In the genomic region with DNA sequence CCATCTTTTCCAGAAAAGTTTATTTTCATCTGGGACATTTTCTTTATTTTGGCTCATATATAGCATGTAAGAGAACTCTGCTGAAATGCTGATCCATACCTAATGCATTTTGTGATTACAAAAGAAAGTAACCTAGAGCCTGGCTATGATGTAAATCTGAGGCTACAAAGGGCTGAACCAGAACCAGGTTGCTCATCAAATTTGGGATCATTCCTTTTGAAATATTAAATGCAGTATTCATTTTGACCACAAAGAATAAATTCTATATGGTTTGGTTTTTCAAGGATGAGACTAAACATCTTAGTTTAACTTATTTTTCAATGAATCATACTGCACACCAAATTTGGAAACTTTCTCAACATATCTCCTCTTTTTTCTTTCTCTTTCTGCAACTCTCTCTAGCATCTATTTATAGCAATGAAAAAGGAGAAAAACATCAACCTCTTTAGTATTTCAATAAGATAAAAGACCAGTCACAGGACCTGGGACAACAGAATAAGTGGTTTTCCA, we compare ENCODE assay signal across 21 cellular contexts. TPM values are rescaled to one million over a fixed set of nuclear protein-coding genes. Genes with fewer than 3 reads are reported as not detected.
DNase-seq lines count a peak whose midpoint lies in the region; ATAC-seq, FAIRE-seq and TF ChIP-seq lines count a peak whose summit lies in the region.
"Had no signal": no experiment of that assay in that cellular context is flagged by ENCODE, and none has a peak within 500 bp of the region (broad histone marks: within the 10 kb centered on the region; RNA-seq: fewer than 3 reads in every experiment).

No MANE protein-coding gene starts in this region.

- no peak for DNase-seq in A549 (ENCODE audit: low read depth in 1 of 2, low spot score in 1 of 2)
- DNase-seq in GM23248: peak; percentile 31
- DNase-seq in adipocyte (ENCODE audit: low read depth): peak; percentile 51
- DNase-seq in fibroblast of villous mesenchyme (ENCODE audit: low read depth): peak; percentile 22
- no peak for DNase-seq in NCI-H2081 (lab: John Stamatoyannopoulos, UW)
- DNase-seq in effector CD4-positive, alpha-beta T cell: no peak
- DNase-seq in foreskin keratinocyte: no peak
- no peak for DNase-seq in NCI-H748 (lab: John Stamatoyannopoulos, UW; ENCODE audit: unreplicated experiment)
- DNase-seq: C1 segment of cervical spinal cord; CD8-positive, alpha-beta memory T cell; DMS53; MM.1S; NCI-H1092 treated with DMSO at 0.1 percent for 48 hours; NCI-H146; NCI-H2029 treated with DMSO at 0.1 percent for 48 hours; NCI-H774; SHP77 had no signal

- peaks cover 81% of the 10 kb centered on the region for H3K4me1 ChIP-seq in A549
- H3K4me1 ChIP-seq in GM23248 (ENCODE audit: insufficient read depth): peaks cover 36% of the 10 kb centered on the region
- peaks cover 18% of the 10 kb centered on the region for H3K4me1 ChIP-seq in adipocyte (ENCODE audit: control insufficient read depth, insufficient read depth, low read length)
- H3K4me1 ChIP-seq in foreskin keratinocyte: peaks cover 22% of the 10 kb centered on the region
- H3K4me1 ChIP-seq: HAP-1 had no signal

- peak overlapping the region; percentile 21 to 58; a peak in 3 of 6 replicates for H3K27ac ChIP-seq in A549
- H3K27ac ChIP-seq in GM23248: peak overlapping the region; percentile 37
- H3K27ac ChIP-seq in foreskin keratinocyte: no peak overlapping the region
- H3K27ac ChIP-seq: SK-N-MC had no signal

- TF ChIP-seq RAD21 in A549 (conservative IDR thresholded peaks at IDR 0.05 in 1 of 2, IDR thresholded peaks at IDR 0.05 in 1 of 2): no peak

- H4K20me1 ChIP-seq in GM23248 (ENCODE audit: insufficient read depth): no peaks in the 10 kb centered on the region

- ATAC-seq in A549 (no peak), foreskin keratinocyte (no peak)

- no peaks in the 10 kb centered on the region for H3K27me3 ChIP-seq in GM23248 (replicated peaks; ENCODE audit: insufficient read depth)
- no peaks in the 10 kb centered on the region for H3K27me3 ChIP-seq in adipocyte (replicated peaks; ENCODE audit: control insufficient read depth, insufficient read depth, low read length)
- H3K27me3 ChIP-seq in foreskin keratinocyte: no peaks in the 10 kb centered on the region

- H3K4me3 ChIP-seq in A549 (no peak overlapping the region), GM23248 (no peak overlapping the region), adipocyte (ENCODE audit: low read length) (no peak overlapping the region), fibroblast of villous mesenchyme (ENCODE audit: low read depth, low read length) (no peak overlapping the region)
- H3K4me3 ChIP-seq: HAP-1, SK-N-MC had no signal

- H3F3A ChIP-seq in GM23248 (ENCODE audit: insufficient read depth): peaks cover 30% of the 10 kb centered on the region

- no peak overlapping the region for H2AFZ ChIP-seq in GM23248

- H3K36me3 ChIP-seq in GM23248 (ENCODE audit: low read depth) (peaks cover 44% of the 10 kb centered on the region), adipocyte (ENCODE audit: control insufficient read depth, insufficient read depth, low read length, severe bottlenecking) (peaks cover 77% of the 10 kb centered on the region)

- TF ChIP-seq CTCF in A549 (IDR thresholded peaks at IDR 0.05) (no peak), fibroblast of villous mesenchyme (IDR thresholded peaks at IDR 0.05; ENCODE audit: insufficient read depth, low read depth, low read length) (no peak), foreskin keratinocyte (conservative IDR thresholded peaks at IDR 0.05) (no peak)

- POLR2A ChIA-PET in A549 (lab: Yijun Ruan, JAX): no interaction called here

- no peak for TF ChIP-seq EP300 in A549 (IDR thresholded peaks at IDR 0.05)

- no peak for TF ChIP-seq POLR2A in A549 (IDR thresholded peaks at IDR 0.05; ENCODE audit: low read length)

- no peaks in the 10 kb centered on the region for H3K9me2 ChIP-seq in GM23248 (ENCODE audit: insufficient read depth)

- CTCF ChIA-PET in A549 (lab: Yijun Ruan, JAX): interaction anchor here (1.2 to 8.4 kb wide), 3 partner anchors 8 to 117 kb away, joined by 5 to 38 read pairs (median 7); a partner anchor contains a TSS

- in situ Hi-C loops in GM23248 (cut with MboI): no loop called here

- H3K4me2 ChIP-seq in A549 (no peak overlapping the region), GM23248 (ENCODE audit: unreplicated experiment) (peak overlapping the region; percentile 23)

- H3K9ac ChIP-seq in GM23248: peak overlapping the region; percentile 17; the same call in 1 of the 2 replicates
- no peak overlapping the region for H3K9ac ChIP-seq in adipocyte (ENCODE audit: low read length)

- FAIRE-seq in A549 (lab: Jason Lieb, UNC): no peak
- FAIRE-seq: GM12892, GM18507 had no signal

- peaks cover 9% of the 10 kb centered on the region; the same call in 1 of the 2 replicates for H3K79me2 ChIP-seq in GM23248 (ENCODE audit: insufficient read depth)

- H3K9me3 ChIP-seq in A549 (no peaks in the 10 kb centered on the region), GM23248 (ENCODE audit: low read depth) (no peaks in the 10 kb centered on the region), adipocyte (ENCODE audit: control insufficient read depth, low read length) (no peaks in the 10 kb centered on the region)
- H3K9me3 ChIP-seq: HAP-1 had no signal

TF ChIP-seq in A549, 52 proteins besides CTCF, POLR2A, EP300 and RAD21 (continues in another document):
- TF ChIP-seq ESRRA (IDR thresholded peaks at IDR 0.05; ENCODE audit: borderline replicate concordance, low read length): no peak
- no peak for TF ChIP-seq CEBPB (IDR thresholded peaks at IDR 0.05)
- TF ChIP-seq ZFP36 (IDR thresholded peaks at IDR 0.05; ENCODE audit: borderline replicate concordance, partially characterized antibody): no peak
- no peak for TF ChIP-seq GATA3 (IDR thresholded peaks at IDR 0.05; ENCODE audit: borderline replicate concordance)
- TF ChIP-seq HOXB13 (CRISPR knock-in tag; IDR thresholded peaks at IDR 0.05; ENCODE audit: low read depth): no peak
- TF ChIP-seq ZSCAN20 (CRISPR knock-in tag; IDR thresholded peaks at IDR 0.05): no peak
- no peak for TF ChIP-seq SMC3 (IDR thresholded peaks at IDR 0.05)
- no peak for TF ChIP-seq NFE2L2 (conservative IDR thresholded peaks at IDR 0.05; ENCODE audit: low read length)
- TF ChIP-seq, protein P1, sequence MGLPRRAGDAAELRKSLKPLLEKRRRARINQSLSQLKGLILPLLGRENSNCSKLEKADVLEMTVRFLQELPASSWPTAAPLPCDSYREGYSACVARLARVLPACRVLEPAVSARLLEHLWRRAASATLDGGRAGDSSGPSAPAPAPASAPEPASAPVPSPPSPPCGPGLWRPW (IDR thresholded peaks at IDR 0.05): no peak
- TF ChIP-seq, protein P2, sequence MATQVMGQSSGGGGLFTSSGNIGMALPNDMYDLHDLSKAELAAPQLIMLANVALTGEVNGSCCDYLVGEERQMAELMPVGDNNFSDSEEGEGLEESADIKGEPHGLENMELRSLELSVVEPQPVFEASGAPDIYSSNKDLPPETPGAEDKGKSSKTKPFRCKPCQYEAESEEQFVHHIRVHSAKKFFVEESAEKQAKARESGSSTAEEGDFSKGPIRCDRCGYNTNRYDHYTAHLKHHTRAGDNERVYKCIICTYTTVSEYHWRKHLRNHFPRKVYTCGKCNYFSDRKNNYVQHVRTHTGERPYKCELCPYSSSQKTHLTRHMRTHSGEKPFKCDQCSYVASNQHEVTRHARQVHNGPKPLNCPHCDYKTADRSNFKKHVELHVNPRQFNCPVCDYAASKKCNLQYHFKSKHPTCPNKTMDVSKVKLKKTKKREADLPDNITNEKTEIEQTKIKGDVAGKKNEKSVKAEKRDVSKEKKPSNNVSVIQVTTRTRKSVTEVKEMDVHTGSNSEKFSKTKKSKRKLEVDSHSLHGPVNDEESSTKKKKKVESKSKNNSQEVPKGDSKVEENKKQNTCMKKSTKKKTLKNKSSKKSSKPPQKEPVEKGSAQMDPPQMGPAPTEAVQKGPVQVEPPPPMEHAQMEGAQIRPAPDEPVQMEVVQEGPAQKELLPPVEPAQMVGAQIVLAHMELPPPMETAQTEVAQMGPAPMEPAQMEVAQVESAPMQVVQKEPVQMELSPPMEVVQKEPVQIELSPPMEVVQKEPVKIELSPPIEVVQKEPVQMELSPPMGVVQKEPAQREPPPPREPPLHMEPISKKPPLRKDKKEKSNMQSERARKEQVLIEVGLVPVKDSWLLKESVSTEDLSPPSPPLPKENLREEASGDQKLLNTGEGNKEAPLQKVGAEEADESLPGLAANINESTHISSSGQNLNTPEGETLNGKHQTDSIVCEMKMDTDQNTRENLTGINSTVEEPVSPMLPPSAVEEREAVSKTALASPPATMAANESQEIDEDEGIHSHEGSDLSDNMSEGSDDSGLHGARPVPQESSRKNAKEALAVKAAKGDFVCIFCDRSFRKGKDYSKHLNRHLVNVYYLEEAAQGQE (IDR thresholded peaks at IDR 0.05): no peak
- TF ChIP-seq MAFK (IDR thresholded peaks at IDR 0.05; ENCODE audit: partially characterized antibody): no peak
- TF ChIP-seq HDAC2 (IDR thresholded peaks at IDR 0.05): no peak
- TF ChIP-seq CBX2 (IDR thresholded peaks at IDR 0.05; ENCODE audit: borderline replicate concordance, low read depth): no peak
- no peak for TF ChIP-seq CHD4 (IDR thresholded peaks at IDR 0.05; ENCODE audit: borderline replicate concordance)
- TF ChIP-seq MYC (IDR thresholded peaks at IDR 0.05; ENCODE audit: borderline replicate concordance, low read length): no peak
- no peak for TF ChIP-seq FOSL2 (IDR thresholded peaks at IDR 0.05)
- TF ChIP-seq FOSL2 (CRISPR knock-in tag; IDR thresholded peaks at IDR 0.05): no peak
- TF ChIP-seq, protein P3, sequence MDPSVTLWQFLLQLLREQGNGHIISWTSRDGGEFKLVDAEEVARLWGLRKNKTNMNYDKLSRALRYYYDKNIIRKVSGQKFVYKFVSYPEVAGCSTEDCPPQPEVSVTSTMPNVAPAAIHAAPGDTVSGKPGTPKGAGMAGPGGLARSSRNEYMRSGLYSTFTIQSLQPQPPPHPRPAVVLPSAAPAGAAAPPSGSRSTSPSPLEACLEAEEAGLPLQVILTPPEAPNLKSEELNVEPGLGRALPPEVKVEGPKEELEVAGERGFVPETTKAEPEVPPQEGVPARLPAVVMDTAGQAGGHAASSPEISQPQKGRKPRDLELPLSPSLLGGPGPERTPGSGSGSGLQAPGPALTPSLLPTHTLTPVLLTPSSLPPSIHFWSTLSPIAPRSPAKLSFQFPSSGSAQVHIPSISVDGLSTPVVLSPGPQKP (IDR thresholded peaks at IDR 0.05; ENCODE audit: low read depth, low read length): no peak

RNA-seq across cellular contexts. Expression of a gene that starts 46.5 kb away (rescaled TPM):
- polyA plus RNA-seq in A549 (2011; rRNA removed): 161 and 236 TPM in 2 replicates
- polyA plus RNA-seq in A549 (2012; cell fraction: cytosol; rRNA removed): 65.5 and 72.7 TPM in 2 replicates
- 146 and 156 TPM in 2 replicates for polyA plus RNA-seq in A549 (2012; cell fraction: nucleus; rRNA removed)
- polyA plus RNA-seq in A549 (2017; fragmentation: RNase III; extraction: RNeasy Plus Mini Kit Qiagen cat#74134 plus additional on column Dnase treatment): 136 to 158 TPM (median 146 TPM) in 3 replicates
- polyA minus RNA-seq in A549 (2011; rRNA and poly(A)+ RNA removed): 427 and 492 TPM in 2 replicates
- 29.3 and 40.4 TPM in 2 replicates for total RNA-seq in GM23248 (2014; rRNA removed; shearing (Covaris generic))
- polyA plus RNA-seq in GM23248 (2016; fragmentation: Nextera tagmentation; extraction: Ambion mirVana): 11.5 and 12.7 TPM in 2 replicates
- 153 and 180 TPM in 2 replicates for total RNA-seq in fibroblast of villous mesenchyme
- total RNA-seq in foreskin keratinocyte: 43.3 and 52.0 TPM in 2 replicates
- polyA plus RNA-seq in foreskin keratinocyte: 14.7 and 17.4 TPM in 2 replicates

Comparison
In these comparisons a context has a peak if more than half of its experiments do, and no peak if none do; other contexts are left out.
1. DNase-seq: peak in GM23248 (single experiment), adipocyte (single experiment) and fibroblast of villous mesenchyme (single experiment); none in A549 (0 of 2), NCI-H2081 (0 of 2), effector CD4-positive, alpha-beta T cell (single experiment), foreskin keratinocyte (0 of 2) and NCI-H748 (single experiment).